In genomic region chr7:128801008-128801407, GRCh38 we compare ENCODE assay signal across 36 cellular contexts. TPM values are rescaled to one million over a fixed set of nuclear protein-coding genes. Genes with fewer than 3 reads are reported as not detected.
"Had no signal": no experiment of that assay in that cellular context is flagged by ENCODE, and none has a peak within 500 bp of the region (broad histone marks: within the 10 kb centered on the region; RNA-seq: fewer than 3 reads in every experiment).

No MANE protein-coding gene starts in this region.

- H3K4me3 ChIP-seq: ascending aorta, cardiac muscle cell, MG63, SJCRH30, SK-N-MC had no signal

- H3K27me3 ChIP-seq: ascending aorta, cardiac muscle cell, MG63, SJCRH30 had no signal

- H3K27ac Mint-ChIP-seq: activated CD4-positive, alpha-beta T cell treated with anti-CD3 and anti-CD28 coated beads for 36 hours; activated CD4-positive, alpha-beta T cell treated with anti-CD3 and anti-CD28 coated beads, Interleukin-2, amount 10 ng/mL, durations not matched to agents 7 days and 5 days; activated CD8-positive, alpha-beta T cell treated with anti-CD3 and anti-CD28 coated beads, Interleukin-2, amount 10 ng/mL, durations not matched to agents 7 days and 5 days; activated naive CD4-positive, alpha-beta T cell treated with anti-CD3 and anti-CD28 coated beads, Interleukin-2, amount 50 U/mL, for 24 hours; activated naive CD8-positive, alpha-beta T cell treated with anti-CD3 and anti-CD28 coated beads, Interleukin-2, amount 10 ng/mL, durations not matched to agents 7 days and 5 days; activated T-helper 2 cell treated with anti-CD3 and anti-CD28 coated beads, Interferon-gamma antibody, Interleukin-2, Interleukin-4, amounts not matched to agents 10 μg/mL and 5 μg/mL and 100 μg/mL, durations not matched to agents 14 hours and 24 hours and 36 hours; T-helper 2 cell treated with Interferon-gamma antibody and Interleukin-4, amounts not matched to agents 5 μg/mL and 100 μg/mL, for 36 hours; WTC11 had no signal

- ATAC-seq: activated CD4-positive, CD25-positive, alpha-beta regulatory T cell treated with anti-CD3 and anti-CD28 coated beads, Interleukin-2, amount 50 U/mL, for 24 hours; activated CD8-positive, alpha-beta T cell treated with anti-CD3 and anti-CD28 coated beads, Interleukin-2, amount 10 ng/mL, durations not matched to agents 7 days and 5 days; activated T-cell treated with anti-CD3 and anti-CD28 coated beads, Interleukin-2, amount 50 U/mL, for 4 hours; WTC11 had no signal

- H3K4me3 Mint-ChIP-seq: activated CD4-positive, alpha-beta T cell treated with anti-CD3 and anti-CD28 coated beads for 36 hours; activated CD4-positive, alpha-beta T cell treated with anti-CD3 and anti-CD28 coated beads, Interleukin-2, amount 10 ng/mL, durations not matched to agents 7 days and 5 days; activated CD8-positive, alpha-beta T cell treated with anti-CD3 and anti-CD28 coated beads, Interleukin-2, amount 10 ng/mL, durations not matched to agents 7 days and 5 days; activated naive CD4-positive, alpha-beta T cell treated with anti-CD3 and anti-CD28 coated beads, Interleukin-2, amount 50 U/mL, for 24 hours; activated naive CD8-positive, alpha-beta T cell treated with anti-CD3 and anti-CD28 coated beads, Interleukin-2, amount 10 ng/mL, durations not matched to agents 7 days and 5 days; activated T-cell treated with anti-CD3 and anti-CD28 coated beads, Interleukin-2, amount 50 U/mL, for 4 hours; T-helper 2 cell treated with Interferon-gamma antibody and Interleukin-4, amounts not matched to agents 5 μg/mL and 100 μg/mL, for 36 hours; WTC11 had no signal

- H3K27ac ChIP-seq: ascending aorta, cardiac muscle cell, SJCRH30, SK-N-MC had no signal

- DNase-seq: activated CD4-positive, alpha-beta T cell treated with anti-CD3 and anti-CD28 coated beads for 36 hours; activated CD4-positive, alpha-beta T cell treated with anti-CD3 and anti-CD28 coated beads, Interleukin-2, amount 10 ng/mL, durations not matched to agents 7 days and 5 days; activated CD4-positive, alpha-beta T cell treated with anti-CD3 and anti-CD28 coated beads, Interleukin-2, amount 50 U/mL, for 48 hours; activated CD8-positive, alpha-beta memory T cell treated with anti-CD3 and anti-CD28 coated beads, Interleukin-2, amount 50 U/mL, for 4 hours; activated CD8-positive, alpha-beta T cell treated with anti-CD3 and anti-CD28 coated beads, Interleukin-2, amount 10 ng/mL, durations not matched to agents 7 days and 5 days; activated gamma-delta T cell; activated naive CD4-positive, alpha-beta T cell treated with Interleukin-2 at 50 U/mL for 16 hours; activated naive CD8-positive, alpha-beta T cell treated with anti-CD3 and anti-CD28 coated beads, Interleukin-2, amount 10 ng/mL, durations not matched to agents 7 days and 5 days; activated T-cell treated with anti-CD3 and anti-CD28 coated beads for 4 hours; activated T-cell treated with anti-CD3 and anti-CD28 coated beads, Interleukin-2, amount 50 U/mL, for 4 hours; amygdala; Kasumi-1; KG1; MG63; NCI-H1048; NCI-H1105 treated with DMSO at 0.1 percent for 48 hours; NCI-H1436 treated with DMSO at 0.1 percent for 48 hours; NCI-H1694 treated with DMSO at 0.1 percent for 48 hours; NCI-H2029; NCI-H510A; NCI-H526; NCI-H748 treated with DMSO at 0.1 percent for 48 hours; NK-92 treated with Interleukin-12 subunit alpha and Interleukin-12 subunit beta, amount 100 ng/mL, for 24 hours; Right ventricle myocardium superior; SJCRH30 had no signal

- H3K36me3 ChIP-seq: MG63 had no signal

- H3K4me1 Mint-ChIP-seq: activated CD4-positive, alpha-beta T cell treated with anti-CD3 and anti-CD28 coated beads for 36 hours; activated CD4-positive, alpha-beta T cell treated with anti-CD3 and anti-CD28 coated beads, Interleukin-2, amount 10 ng/mL, durations not matched to agents 7 days and 5 days; activated naive CD4-positive, alpha-beta T cell treated with anti-CD3 and anti-CD28 coated beads, Interleukin-2, amount 50 U/mL, for 24 hours; activated naive CD8-positive, alpha-beta T cell treated with anti-CD3 and anti-CD28 coated beads, Interleukin-2, amount 10 ng/mL, durations not matched to agents 7 days and 5 days had no signal

- H3K4me1 ChIP-seq: ascending aorta, SJCRH30 had no signal

- H3K36me3 Mint-ChIP-seq: activated naive CD8-positive, alpha-beta T cell treated with anti-CD3 and anti-CD28 coated beads, Interleukin-2, amount 10 ng/mL, durations not matched to agents 7 days and 5 days had no signal

- H3K9me3 Mint-ChIP-seq: activated CD4-positive, alpha-beta T cell treated with anti-CD3 and anti-CD28 coated beads, Interleukin-2, amount 10 ng/mL, durations not matched to agents 7 days and 5 days; activated naive CD4-positive, alpha-beta T cell treated with anti-CD3 and anti-CD28 coated beads, Interleukin-2, amount 50 U/mL, for 24 hours; activated naive CD8-positive, alpha-beta T cell treated with anti-CD3 and anti-CD28 coated beads, Interleukin-2, amount 10 ng/mL, durations not matched to agents 7 days and 5 days; activated T-cell treated with anti-CD3 and anti-CD28 coated beads, Interleukin-2, amount 50 U/mL, for 4 hours; activated T-helper 2 cell treated with anti-CD3 and anti-CD28 coated beads, Interferon-gamma antibody, Interleukin-2, Interleukin-4, amounts not matched to agents 10 μg/mL and 5 μg/mL and 100 μg/mL, durations not matched to agents 14 hours and 24 hours and 36 hours; T-helper 2 cell treated with Interferon-gamma antibody and Interleukin-4, amounts not matched to agents 5 μg/mL and 100 μg/mL, for 36 hours had no signal

- H3K9me3 ChIP-seq: ascending aorta, MG63, SJCRH30 had no signal

- H3K27me3 Mint-ChIP-seq: activated CD4-positive, alpha-beta T cell treated with anti-CD3 and anti-CD28 coated beads for 36 hours; activated CD4-positive, alpha-beta T cell treated with anti-CD3 and anti-CD28 coated beads, Interleukin-2, amount 10 ng/mL, durations not matched to agents 7 days and 5 days; activated naive CD4-positive, alpha-beta T cell treated with anti-CD3 and anti-CD28 coated beads, Interleukin-2, amount 50 U/mL, for 24 hours; activated naive CD8-positive, alpha-beta T cell treated with anti-CD3 and anti-CD28 coated beads, Interleukin-2, amount 10 ng/mL, durations not matched to agents 7 days and 5 days had no signal

RNA-seq across cellular contexts. Expression of gene OPN1SW, which starts 25.4 kb away (rescaled TPM):
- total RNA-seq: activated CD4-positive, alpha-beta T cell treated with anti-CD3 and anti-CD28 coated beads for 36 hours; activated CD4-positive, alpha-beta T cell treated with anti-CD3 and anti-CD28 coated beads, Interleukin-2, amount 10 ng/mL, durations not matched to agents 7 days and 5 days; activated CD8-positive, alpha-beta T cell treated with anti-CD3 and anti-CD28 coated beads, Interleukin-2, amount 10 ng/mL, durations not matched to agents 7 days and 5 days; activated naive CD8-positive, alpha-beta T cell treated with anti-CD3 and anti-CD28 coated beads, Interleukin-2, amount 10 ng/mL, durations not matched to agents 7 days and 5 days; activated T-cell treated with anti-CD3 and anti-CD28 coated beads, Interleukin-2, amount 50 U/mL, for 4 hours; activated T-helper 2 cell treated with anti-CD3 and anti-CD28 coated beads, Interferon-gamma antibody, Interleukin-2, Interleukin-4, amounts not matched to agents 10 μg/mL and 5 μg/mL and 100 μg/mL, durations not matched to agents 14 hours and 24 hours and 36 hours; ascending aorta; cardiac muscle cell; OCI-LY7; Right ventricle myocardium superior; SJCRH30; T-helper 1 cell treated with Interleukin-12 subunit alpha and Interleukin-12 subunit beta and Interleukin-4 antibody, amounts not matched to agents 30 ng/mL and 1 ng/mL, for 36 hours; WTC11 had no signal
- polyA plus RNA-seq: adipose tissue had no signal

RNA-seq across cellular contexts. Expression of gene FLNC, which starts 29.2 kb away (rescaled TPM):
- total RNA-seq: activated CD4-positive, alpha-beta T cell treated with anti-CD3 and anti-CD28 coated beads, Interleukin-2, amount 10 ng/mL, durations not matched to agents 7 days and 5 days; activated CD8-positive, alpha-beta T cell treated with anti-CD3 and anti-CD28 coated beads, Interleukin-2, amount 10 ng/mL, durations not matched to agents 7 days and 5 days; activated naive CD8-positive, alpha-beta T cell treated with anti-CD3 and anti-CD28 coated beads, Interleukin-2, amount 10 ng/mL, durations not matched to agents 7 days and 5 days; activated T-helper 2 cell treated with anti-CD3 and anti-CD28 coated beads, Interferon-gamma antibody, Interleukin-2, Interleukin-4, amounts not matched to agents 10 μg/mL and 5 μg/mL and 100 μg/mL, durations not matched to agents 14 hours and 24 hours and 36 hours had no signal
